In genomic region chr1:66265796-66266195, GRCh38 we compare ENCODE assay signal across 16 cellular contexts.
DNase-seq lines count a peak whose midpoint lies in the region; ATAC-seq and TF ChIP-seq lines count a peak whose summit lies in the region.
"Had no signal": no experiment of that assay in that cellular context is flagged by ENCODE, and none has a peak within 500 bp of the region (broad histone marks: within the 10 kb centered on the region; RNA-seq: fewer than 3 reads in every experiment).

No MANE protein-coding gene starts in this region.

- ATAC-seq in HG02870 (IDR thresholded peaks at IDR 0.05; ENCODE audit: unreplicated experiment) (no peak), HG03439 (IDR thresholded peaks at IDR 0.05; ENCODE audit: unreplicated experiment) (no peak)
- ATAC-seq: naive thymus-derived CD8-positive, alpha-beta T cell had no signal

- WGBS in spleen, 5 donors: 49 to 79% (median 63%) methylated on average over 3 of the region's 3 CpGs

- H3K4me1 ChIP-seq in spleen: peaks cover 0 to 57% (median 11%) of the 10 kb centered on the region in 6 donors

- peaks cover 7% of the 10 kb centered on the region; the same call in 1 of the 2 replicates for H3K36me3 Mint-ChIP-seq in HFFc6 (ENCODE audit: low read depth)
- H3K36me3 Mint-ChIP-seq in osteocyte (ENCODE audit: unreplicated experiment): no peaks in the 10 kb centered on the region
- H3K36me3 Mint-ChIP-seq: activated CD4-positive, alpha-beta memory T cell treated with anti-CD3 and anti-CD28 coated beads for 36 hours; naive thymus-derived CD8-positive, alpha-beta T cell had no signal

- H3K36me3 ChIP-seq in spleen: no peaks in the 10 kb centered on the region
- H3K36me3 ChIP-seq: sigmoid colon had no signal

- peak overlapping the region; percentile 85 for H3K27ac Mint-ChIP-seq in HFFc6
- H3K27ac Mint-ChIP-seq in osteocyte (ENCODE audit: unreplicated experiment): peak overlapping the region; percentile 18
- H3K27ac Mint-ChIP-seq: activated CD4-positive, alpha-beta memory T cell treated with anti-CD3 and anti-CD28 coated beads for 36 hours had no signal

- H3K4me1 Mint-ChIP-seq in HFFc6 (ENCODE audit: low read depth) (peaks cover 97% of the 10 kb centered on the region), osteocyte (ENCODE audit: unreplicated experiment) (peaks cover 81% of the 10 kb centered on the region)

- H3K27me3 Mint-ChIP-seq in HFFc6 (ENCODE audit: insufficient read depth) (no peaks in the 10 kb centered on the region; the same call in 1 of the 2 replicates), osteocyte (ENCODE audit: unreplicated experiment) (no peaks in the 10 kb centered on the region)
- H3K27me3 Mint-ChIP-seq: activated CD4-positive, alpha-beta memory T cell treated with anti-CD3 and anti-CD28 coated beads for 36 hours; naive thymus-derived CD8-positive, alpha-beta T cell had no signal

- no peaks in the 10 kb centered on the region for H3K27me3 ChIP-seq in spleen (replicated peaks in 1 of 7)
- H3K27me3 ChIP-seq: sigmoid colon had no signal

- H3K27ac ChIP-seq in spleen: peak overlapping the region in 1 of 8 donors; percentile 13
- H3K27ac ChIP-seq: RWPE1 had no signal

- no peak for TF ChIP-seq POLR2A in spleen (IDR thresholded peaks at IDR 0.05)

- DNase-seq in Daoy (ENCODE audit: low read depth) (peak; percentile 53), HFFc6 (no peak), choroid plexus epithelial cell (ENCODE audit: low read depth) (peak; percentile 44), osteocyte (ENCODE audit: extremely low spot score, unreplicated experiment) (no peak), spleen (no peak)
- DNase-seq in activated CD4-positive, alpha-beta T cell treated with anti-CD3 and anti-CD28 coated beads for 48 hours: no peak
- DNase-seq: activated CD4-positive, alpha-beta memory T cell treated with anti-CD3 and anti-CD28 coated beads for 36 hours; activated effector memory CD4-positive, alpha-beta T cell treated with anti-CD3 and anti-CD28 coated beads, Interleukin-2, amount 50 U/mL, for 16 hours; effector memory CD4-positive, alpha-beta T cell; kidney; naive thymus-derived CD8-positive, alpha-beta T cell; NCI-H446; sigmoid colon had no signal

- no peak; the same call in 1 of the 2 replicates for TF ChIP-seq CTCF in HFFc6 (IDR thresholded peaks at IDR 0.05)
- no peak for TF ChIP-seq CTCF in choroid plexus epithelial cell (conservative IDR thresholded peaks at IDR 0.05; ENCODE audit: low read depth, low read length)
- no peak for TF ChIP-seq CTCF in osteocyte (IDR thresholded peaks at IDR 0.05)
- no peak for TF ChIP-seq CTCF in spleen (IDR thresholded peaks at IDR 0.05 in 8 of 11, conservative IDR thresholded peaks at IDR 0.05 in 3 of 11)

- no peaks in the 10 kb centered on the region for H3K9me3 ChIP-seq in spleen
- H3K9me3 ChIP-seq: sigmoid colon had no signal

- H3K4me3 ChIP-seq in choroid plexus epithelial cell (ENCODE audit: low read depth, low read length): no peak overlapping the region
- H3K4me3 ChIP-seq in spleen: no peak overlapping the region
- H3K4me3 ChIP-seq: sigmoid colon had no signal

- peak overlapping the region; percentile 5; the same call in 1 of the 2 replicates for H3K4me3 Mint-ChIP-seq in HFFc6
- no peak overlapping the region for H3K4me3 Mint-ChIP-seq in osteocyte (ENCODE audit: unreplicated experiment)
- H3K4me3 Mint-ChIP-seq: activated CD4-positive, alpha-beta memory T cell treated with anti-CD3 and anti-CD28 coated beads for 36 hours; naive thymus-derived CD8-positive, alpha-beta T cell had no signal

- intact Hi-C loops in spleen (cut with DNase I; ENCODE audit: low total_unique reads): no loop called here

- H3K9me3 Mint-ChIP-seq in HFFc6 (no peaks in the 10 kb centered on the region), osteocyte (ENCODE audit: unreplicated experiment) (peaks cover 6% of the 10 kb centered on the region)
- H3K9me3 Mint-ChIP-seq: activated CD4-positive, alpha-beta memory T cell treated with anti-CD3 and anti-CD28 coated beads for 36 hours; naive thymus-derived CD8-positive, alpha-beta T cell had no signal

Comparison
In these comparisons a context has a peak if more than half of its experiments do, and no peak if none do; other contexts are left out.
1. DNase-seq: peak in Daoy (single experiment) and choroid plexus epithelial cell (single experiment); none in HFFc6 (single experiment), osteocyte (single experiment), spleen (single experiment) and activated CD4-positive, alpha-beta T cell treated with anti-CD3 and anti-CD28 coated beads for 48 hours (single experiment).